In genomic region chr18:2932247-2933181, GRCh38 we compare ENCODE assay signal across 8 cellular contexts.
DNase-seq lines count a peak whose midpoint lies in the region; ATAC-seq and TF ChIP-seq lines count a peak whose summit lies in the region.

No MANE protein-coding gene starts in this region.

- CTCF ChIA-PET in Caco-2 (lab: Charles Lee) = interaction anchor here (1.1 to 1.8 kb wide), 2 partner anchors 219 to 314 kb away, joined by 4 read pairs; no protein-coding TSS in a partner anchor

- H3K4me1 ChIP-seq in Caco-2 = no peaks in the 10 kb centered on the region

- H3K36me3 Mint-ChIP-seq in Caco-2 (ENCODE audit: insufficient read depth, unreplicated experiment) (peaks cover 47% of the 10 kb centered on the region), osteocyte (ENCODE audit: unreplicated experiment) (peaks cover 30% of the 10 kb centered on the region)

- H3K9me3 ChIP-seq in Caco-2 (no peaks in the 10 kb centered on the region), MG63 (no peaks in the 10 kb centered on the region)

- no peak overlapping the region for H3K4me3 Mint-ChIP-seq in Caco-2 (ENCODE audit: unreplicated experiment)
- no peak overlapping the region for H3K4me3 Mint-ChIP-seq in osteocyte (ENCODE audit: unreplicated experiment)

- peak; percentile 73 to 75 for TF ChIP-seq CTCF in Caco-2 (IDR thresholded peaks at IDR 0.05; ENCODE audit: insufficient read depth in 1 of 2, low read depth in 1 of 2, low read length in 1 of 2, severe bottlenecking in 1 of 2, unreplicated experiment in 1 of 2)
- peak; percentile 57 for TF ChIP-seq CTCF in fibroblast of the aortic adventitia (IDR thresholded peaks at IDR 0.05; ENCODE audit: insufficient read depth, low read length)
- peak; percentile 80 for TF ChIP-seq CTCF in osteocyte (IDR thresholded peaks at IDR 0.05)

- H3K36me3 ChIP-seq in Caco-2 (ENCODE audit: control insufficient read depth, insufficient read depth, low read length) = peaks cover 2% of the 10 kb centered on the region
- H3K36me3 ChIP-seq in MG63 = peaks cover 53% of the 10 kb centered on the region

- POLR2A ChIA-PET in Caco-2 (lab: Charles Lee) = interaction anchor here (0.6 kb wide), 1 partner anchor 107 kb away, joined by 6 read pairs; no protein-coding TSS in a partner anchor

- no TSS peak for BruUV-seq in Caco-2 (replicated peaks; lab: Mats Ljungman, UMichigan)

- H3K27ac Mint-ChIP-seq in Caco-2 (ENCODE audit: unreplicated experiment) (no peak overlapping the region), osteocyte (ENCODE audit: unreplicated experiment) (peak overlapping the region; percentile 42)

- no peaks in the 10 kb centered on the region for H3K27me3 Mint-ChIP-seq in Caco-2 (ENCODE audit: insufficient read depth, unreplicated experiment)
- no peaks in the 10 kb centered on the region for H3K27me3 Mint-ChIP-seq in osteocyte (ENCODE audit: unreplicated experiment)

- H3K27me3 ChIP-seq in Caco-2 (replicated peaks; ENCODE audit: control insufficient read depth, insufficient read depth, low read length) = no peaks in the 10 kb centered on the region
- no peaks in the 10 kb centered on the region for H3K27me3 ChIP-seq in MG63

- ATAC-seq in GM21737 (IDR thresholded peaks at IDR 0.05; ENCODE audit: unreplicated experiment) (peak; percentile 66), GM18502 (IDR thresholded peaks at IDR 0.05; ENCODE audit: poor library complexity, unreplicated experiment) (no peak)

- H3K4me1 Mint-ChIP-seq in Caco-2 (ENCODE audit: low read depth, unreplicated experiment) (peaks cover 6% of the 10 kb centered on the region), osteocyte (ENCODE audit: unreplicated experiment) (peaks cover 29% of the 10 kb centered on the region)

- H3K4me3 ChIP-seq in Caco-2 (ENCODE audit: low read depth, low read length) = no peak overlapping the region
- H3K4me3 ChIP-seq in fibroblast of the aortic adventitia (ENCODE audit: low read depth, low read length) = no peak overlapping the region
- no peak overlapping the region for H3K4me3 ChIP-seq in MG63

- peak in 1 of 2 experiments; percentile 68 for DNase-seq in Caco-2
- DNase-seq in NCI-H2196 (lab: John Stamatoyannopoulos, UW; ENCODE audit: unreplicated experiment) = peak; percentile 88
- DNase-seq in activated CD4-positive, alpha-beta T cell treated with anti-CD3 and anti-CD28 coated beads, Interleukin-2, amount 50 U/mL, for 4 hours = peak; percentile 21 to 22
- DNase-seq in fibroblast of the aortic adventitia (ENCODE audit: low read depth) = peak; percentile 85
- no peak for DNase-seq in osteocyte (ENCODE audit: extremely low spot score, unreplicated experiment)
- DNase-seq in MG63 = no peak

- intact Hi-C loops in Caco-2 (cut with micrococcal nuclease; ENCODE audit: unreplicated experiment) = loop anchor here (1.0 to 5.0 kb wide), 7 partner anchors 53 to 735 kb away; no protein-coding TSS in a partner anchor

- H3K9me3 Mint-ChIP-seq in Caco-2 (ENCODE audit: unreplicated experiment) (no peaks in the 10 kb centered on the region), osteocyte (ENCODE audit: unreplicated experiment) (no peaks in the 10 kb centered on the region)

Comparison
In these comparisons a context has a peak if more than half of its experiments do, and no peak if none do; other contexts are left out.
1. DNase-seq: peak in NCI-H2196 (single experiment), activated CD4-positive, alpha-beta T cell treated with anti-CD3 and anti-CD28 coated beads, Interleukin-2, amount 50 U/mL, for 4 hours (2 of 2) and fibroblast of the aortic adventitia (single experiment); none in osteocyte (single experiment) and MG63 (single experiment).
2. Peak in every context shown above with its lines, with median percentiles within 50 percentile points of each other: CTCF ChIP-seq.